ENCODE assay signal across 8 cellular contexts in genomic region chr1:38815903-38816627, GRCh38. TPM values are rescaled to one million over a fixed set of nuclear protein-coding genes. Genes with fewer than 3 reads are reported as not detected.
DNase-seq lines count a peak whose midpoint lies in the region; ATAC-seq and FAIRE-seq lines count a peak whose summit lies in the region.

No MANE protein-coding gene starts in this region.

- peak overlapping the region; percentile 1; the same call in 1 of the 2 replicates for H3K4me3 ChIP-seq in GM08714 (ENCODE audit: low read length)

- peak; percentile 6 to 24 for DNase-seq in activated CD4-positive, alpha-beta T cell treated with anti-CD3 and anti-CD28 coated beads, Interleukin-2, amount 50 U/mL, for 48 hours
- DNase-seq in urothelium cell line (ENCODE audit: low spot score), result no peak
- no peak for DNase-seq in NK-92 treated with Interleukin-12 subunit alpha and Interleukin-12 subunit beta, amount 100 ng/mL, for 24 hours (lab: John Stamatoyannopoulos, UW)
- DNase-seq in sciatic nerve (ENCODE audit: low spot score), result no peak

- no peak for FAIRE-seq in urothelium cell line (lab: Jason Lieb, UNC)

- ATAC-seq in GM19468 (IDR thresholded peaks at IDR 0.05; ENCODE audit: extremely low read depth, unreplicated experiment) (peak; percentile 11), HG03521 (IDR thresholded peaks at IDR 0.05; ENCODE audit: unreplicated experiment) (peak; percentile 63), HG02970 (IDR thresholded peaks at IDR 0.05; ENCODE audit: low FRiP score, unreplicated experiment) (no peak), sciatic nerve (no peak)

- intact Hi-C loops in sciatic nerve (cut with DNase I), result loop anchor here (10.0 kb wide), 1 partner anchor 791 kb away; no protein-coding TSS in a partner anchor

RNA-seq across cellular contexts. Expression of gene RRAGC, which starts 43.5 kb away (rescaled TPM):
- total RNA-seq in sciatic nerve, result 28.3 TPM

RNA-seq across cellular contexts. Expression of gene MYCBP, which starts 57.1 kb away (rescaled TPM):
- 6.5 TPM for total RNA-seq in sciatic nerve

Comparison
In these comparisons a context has a peak if more than half of its experiments do, and no peak if none do; other contexts are left out.
1. ATAC-seq: peak in GM19468 (single experiment) and HG03521 (single experiment); none in HG02970 (single experiment) and sciatic nerve (single experiment).
2. DNase-seq: peak in activated CD4-positive, alpha-beta T cell treated with anti-CD3 and anti-CD28 coated beads, Interleukin-2, amount 50 U/mL, for 48 hours (2 of 2); none in urothelium cell line (single experiment), NK-92 treated with Interleukin-12 subunit alpha and Interleukin-12 subunit beta, amount 100 ng/mL, for 24 hours (single experiment) and sciatic nerve (single experiment).